Comparison of ENCODE assay signal across 10 cellular contexts in the genomic region with DNA sequence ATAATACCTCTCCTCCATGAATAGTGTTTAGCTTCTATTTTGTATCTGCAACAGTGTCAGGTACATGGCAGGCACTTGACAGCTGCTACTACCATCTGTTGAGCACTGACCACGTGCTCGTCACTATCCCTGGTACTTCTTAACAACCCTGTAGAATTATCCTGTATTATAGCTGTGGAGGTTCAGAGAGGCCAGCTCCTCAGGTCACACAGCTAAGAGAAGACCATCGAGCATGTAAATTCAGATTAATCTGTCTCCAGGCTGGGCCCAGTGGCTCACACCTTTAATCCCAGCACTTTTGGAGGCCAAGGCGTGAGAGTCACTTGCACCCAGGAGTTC. TPM values are rescaled to one million over a fixed set of nuclear protein-coding genes. Genes with fewer than 3 reads are reported as not detected.
A peak's percentile ranks its signal among the peaks of the same experiment; 100 is the strongest.
DNase-seq lines count a peak whose midpoint lies in the region; ATAC-seq, FAIRE-seq and TF ChIP-seq lines count a peak whose summit lies in the region.
"Had no signal": no experiment of that assay in that cellular context is flagged by ENCODE, and none has a peak within 500 bp of the region (broad histone marks: within the 10 kb centered on the region; RNA-seq: fewer than 3 reads in every experiment).

No MANE protein-coding gene starts in this region.

- TF ChIP-seq EP300 in sigmoid colon (IDR thresholded peaks at IDR 0.05) = no peak

- WGBS in sigmoid colon, 2 donors = 54 to 80% methylated on average over 4 of the region's 4 CpGs

- H3K4me3 ChIP-seq in right atrium auricular region = no peak overlapping the region
- no peak overlapping the region for H3K4me3 ChIP-seq in sigmoid colon

- H3K36me3 ChIP-seq in right atrium auricular region (peaks cover 20% of the 10 kb centered on the region), sigmoid colon (peaks cover 0 to 39% (median 3%) of the 10 kb centered on the region in 4 donors)

- TF ChIP-seq POLR2A in sigmoid colon (IDR thresholded peaks at IDR 0.05) (no peak), GM12892 (IDR thresholded peaks at IDR 0.05; ENCODE audit: low read depth, low read length) (no peak)

- H3K27me3 ChIP-seq in right atrium auricular region (no peaks in the 10 kb centered on the region), sigmoid colon (no peaks in the 10 kb centered on the region)

- FAIRE-seq in GM12892 (lab: Jason Lieb, UNC) = no peak

- H3K9me3 ChIP-seq in right atrium auricular region = no peaks in the 10 kb centered on the region
- no peaks in the 10 kb centered on the region for H3K9me3 ChIP-seq in sigmoid colon

- DNase-seq in G401 (ENCODE audit: low spot score) (peak; percentile 88), NCI-H82 (lab: John Stamatoyannopoulos, UW) (peak; percentile 97), right atrium auricular region (ENCODE audit: low spot score) (no peak), sigmoid colon (no peak), GM12892 (ENCODE audit: insufficient read length) (no peak), GM03348 (ENCODE audit: low spot score) (no peak)
- DNase-seq in activated naive CD4-positive, alpha-beta T cell treated with Interleukin-2 at 50 U/mL for 16 hours = no peak
- DNase-seq: activated CD4-positive, CD25-positive, alpha-beta regulatory T cell; NCI-H2227 treated with DMSO at 0.1 percent for 48 hours had no signal

- H3K4me1 ChIP-seq in right atrium auricular region = peaks cover 0 to 54% of the 10 kb centered on the region in 2 donors
- peaks cover 0 to 67% (median 51%) of the 10 kb centered on the region in 4 donors for H3K4me1 ChIP-seq in sigmoid colon

- intact Hi-C loops in sigmoid colon (cut with DNase I) = no loop called here

- ATAC-seq in GM18861 (IDR thresholded peaks at IDR 0.05; ENCODE audit: unreplicated experiment) = no peak

- TF ChIP-seq CTCF in right atrium auricular region (IDR thresholded peaks at IDR 0.05) = no peak
- TF ChIP-seq CTCF in sigmoid colon (IDR thresholded peaks at IDR 0.05) = no peak

- in situ Hi-C loops in G401 (cut with HindIII; ENCODE audit: low sequenced_read_pairs) = no loop called here

- peak overlapping the region; percentile 55 to 63 for H3K27ac ChIP-seq in right atrium auricular region
- peak overlapping the region; percentile 65 to 90 (median 80) for H3K27ac ChIP-seq in sigmoid colon

RNA-seq across cellular contexts. Expression of gene WSB1, which starts 26.3 kb away (rescaled TPM):
- total RNA-seq in G401 (2014; rRNA removed; shearing (Covaris generic)) = 72.2 and 88.3 TPM in 2 replicates
- 10 to 100 TPM; 38.0 to 44.7 TPM for total RNA-seq in right atrium auricular region
- 100 to 1,000 TPM; 111 to 240 (median 188) TPM for total RNA-seq in sigmoid colon
- 10 to 100 TPM; 23.4 to 65.2 (median 26.4) TPM for polyA plus RNA-seq in sigmoid colon
- 163 TPM for polyA plus RNA-seq in GM12892 (2012; ENCODE audit: missing spikeins)

Comparison
In these comparisons a context has a peak if more than half of its experiments do, and no peak if none do; other contexts are left out.
1. DNase-seq: peak in G401 (single experiment) and NCI-H82 (single experiment); none in right atrium auricular region (single experiment), sigmoid colon (single experiment), GM12892 (single experiment), GM03348 (single experiment) and activated naive CD4-positive, alpha-beta T cell treated with Interleukin-2 at 50 U/mL for 16 hours (single experiment).